8 cellular contexts compared by ENCODE assay signal in genomic region chr3:19147905-19148767, GRCh38. TPM values are rescaled to one million over a fixed set of nuclear protein-coding genes. Genes with fewer than 3 reads are reported as not detected.
DNase-seq lines count a peak whose midpoint lies in the region; ATAC-seq and TF ChIP-seq lines count a peak whose summit lies in the region.

KCNH8 (plus strand) TSS chr3:19148510; CDS start chr3:19148720, 210 bp downstream.

- peak within 1 kb of the TSS; percentile 39 for H3K23ac ChIP-seq in neuronal stem cell (ENCODE audit: low read depth, low read length, poor library complexity)

- no peaks in the 10 kb centered on the region for H3K36me3 ChIP-seq in neuronal stem cell (replicated peaks in 1 of 2; ENCODE audit: control insufficient read depth in 2 of 2, insufficient read depth in 2 of 2, low read length in 2 of 2)

- no peak within 1 kb of the TSS for H4K91ac ChIP-seq in neuronal stem cell (ENCODE audit: low read depth, low read length, poor library complexity)

- H3K4ac ChIP-seq in neuronal stem cell (ENCODE audit: low read length) = no peak within 1 kb of the TSS

- no CpG with 5 or more reads among the region's 64 CpGs for WGBS in neuronal stem cell (ENCODE audit: extremely low coverage in 2 of 2, insufficient read length in 2 of 2, insufficient replicate concordance in 1 of 2), 2 donors

- no peak within 1 kb of the TSS for H4K8ac ChIP-seq in neuronal stem cell (ENCODE audit: low read depth, low read length)

- DNase-seq in D341Med (ENCODE audit: low spot score) = peak; percentile 70
- DNase-seq in NCI-H1105 treated with DMSO at 0.1 percent for 48 hours (lab: John Stamatoyannopoulos, UW) = peak; percentile 40
- DNase-seq in activated CD8-positive, alpha-beta memory T cell treated with anti-CD3 and anti-CD28 coated beads, Interleukin-2, amount 50 U/mL, for 4 hours = peak; percentile 16
- peak in 1 of 2 donors; percentile 4 for DNase-seq in foreskin fibroblast
- peak; percentile 39 for DNase-seq in neuronal stem cell (ENCODE audit: low spot score)
- no peak for DNase-seq in HCEC 1CT

- H3K27ac ChIP-seq in neuronal stem cell (replicated peaks; ENCODE audit: low read length) = peak within 1 kb of the TSS; percentile 87

- peaks cover 0 to 9% of the 10 kb centered on the region in 2 donors for H3K4me1 ChIP-seq in neuronal stem cell (ENCODE audit: control insufficient read depth in 2 of 2, insufficient read depth in 1 of 2, low read depth in 1 of 2, low read length in 2 of 2)

- H2BK15ac ChIP-seq in neuronal stem cell (ENCODE audit: low read length) = peak within 1 kb of the TSS; percentile 92

- peak within 1 kb of the TSS; percentile 77 for H3K9ac ChIP-seq in neuronal stem cell (ENCODE audit: low read depth, low read length, poor library complexity)

- no peak within 1 kb of the TSS for H2BK12ac ChIP-seq in neuronal stem cell (ENCODE audit: low read length)

- H2AFZ ChIP-seq in neuronal stem cell (ENCODE audit: low read length) = peak within 1 kb of the TSS; percentile 99

- H2BK5ac ChIP-seq in neuronal stem cell (ENCODE audit: low read length) = peak within 1 kb of the TSS; percentile 93

- no peak for TF ChIP-seq CTCF in foreskin fibroblast (IDR thresholded peaks at IDR 0.05; ENCODE audit: low read depth, low read length)

- peak within 1 kb of the TSS; percentile 97 for H3K18ac ChIP-seq in neuronal stem cell (ENCODE audit: low read length)

- no peak for ATAC-seq in GM21526 (IDR thresholded peaks at IDR 0.05; ENCODE audit: low FRiP score, unreplicated experiment)
- ATAC-seq in GM21515 (IDR thresholded peaks at IDR 0.05; ENCODE audit: unreplicated experiment) = no peak

- no peaks in the 10 kb centered on the region for H3K79me1 ChIP-seq in neuronal stem cell (ENCODE audit: low read depth, low read length)

- H3K27me3 ChIP-seq in neuronal stem cell (ENCODE audit: control insufficient read depth in 3 of 3, insufficient read depth in 3 of 3, low read depth in 1 of 3, low read length in 3 of 3) = peaks cover 2 to 23% (median 9%) of the 10 kb centered on the region in 3 experiments

- no peak within 1 kb of the TSS for H2AK5ac ChIP-seq in neuronal stem cell (ENCODE audit: low read depth, low read length)

- no peaks in the 10 kb centered on the region for H3K9me3 ChIP-seq in neuronal stem cell (replicated peaks in 1 of 2; ENCODE audit: control insufficient read depth in 2 of 2, insufficient read depth in 1 of 2, low read depth in 1 of 2, low read length in 2 of 2)

- peak within 1 kb of the TSS; percentile 38 for H3K14ac ChIP-seq in neuronal stem cell (ENCODE audit: low read length)

- peak within 1 kb of the TSS; percentile 91 for H3K4me2 ChIP-seq in neuronal stem cell (ENCODE audit: insufficient read depth, low read length, poor library complexity, severe bottlenecking)

- no peak within 1 kb of the TSS for H2BK120ac ChIP-seq in neuronal stem cell (ENCODE audit: low read depth, low read length)

- H3K4me3 ChIP-seq in foreskin fibroblast (ENCODE audit: low read depth in 1 of 2, low read length in 2 of 2) (peak within 1 kb of the TSS; percentile 71 to 75), neuronal stem cell (ENCODE audit: low read length in 2 of 2) (peak within 1 kb of the TSS; percentile 88)

RNA-seq across cellular contexts. Expression of gene KCNH8, which starts in this region (rescaled TPM):
- polyA plus RNA-seq in neuronal stem cell (2013, experiment 1 of 2) = 1.6 TPM
- 1.4 TPM for polyA plus RNA-seq in neuronal stem cell (2013, experiment 2 of 2)
